1 cellular context compared by ENCODE assay signal in genomic region chr1:170063109-170063826, GRCh38.
TF ChIP-seq lines count a peak whose summit lies in the region.

No MANE protein-coding gene starts in this region.

TF ChIP-seq in IMR-90, 13 proteins besides CTCF, POLR2A, EP300 and RAD21:
- TF ChIP-seq USF2 (IDR thresholded peaks at IDR 0.05; ENCODE audit: low read depth, low read length) (no peak), SMC3 (IDR thresholded peaks at IDR 0.05; ENCODE audit: low read depth, low read length) (no peak), MXI1 (IDR thresholded peaks at IDR 0.05; ENCODE audit: borderline replicate concordance, low read depth, low read length) (no peak), RFX5 (IDR thresholded peaks at IDR 0.05; ENCODE audit: low read depth, low read length) (no peak), RCOR1 (IDR thresholded peaks at IDR 0.05; ENCODE audit: insufficient replicate concordance, low read length) (no peak), NFE2L2 (IDR thresholded peaks at IDR 0.05; ENCODE audit: low read depth, low read length) (no peak), MAFK (IDR thresholded peaks at IDR 0.05; ENCODE audit: low read depth, low read length) (no peak), CHD1 (IDR thresholded peaks at IDR 0.05; ENCODE audit: low read depth, low read length) (no peak), ELK1 (IDR thresholded peaks at IDR 0.05; ENCODE audit: borderline replicate concordance, low read depth, low read length) (no peak), CEBPB (IDR thresholded peaks at IDR 0.05; ENCODE audit: low read depth, low read length) (no peak), BHLHE40 (IDR thresholded peaks at IDR 0.05; ENCODE audit: low read depth, low read length) (no peak), MAZ (IDR thresholded peaks at IDR 0.05; ENCODE audit: borderline replicate concordance, low read depth, low read length) (no peak), FOS (IDR thresholded peaks at IDR 0.05; ENCODE audit: low read depth, low read length) (no peak)
